Comparison of ENCODE assay signal across 24 cellular contexts in the genomic region with DNA sequence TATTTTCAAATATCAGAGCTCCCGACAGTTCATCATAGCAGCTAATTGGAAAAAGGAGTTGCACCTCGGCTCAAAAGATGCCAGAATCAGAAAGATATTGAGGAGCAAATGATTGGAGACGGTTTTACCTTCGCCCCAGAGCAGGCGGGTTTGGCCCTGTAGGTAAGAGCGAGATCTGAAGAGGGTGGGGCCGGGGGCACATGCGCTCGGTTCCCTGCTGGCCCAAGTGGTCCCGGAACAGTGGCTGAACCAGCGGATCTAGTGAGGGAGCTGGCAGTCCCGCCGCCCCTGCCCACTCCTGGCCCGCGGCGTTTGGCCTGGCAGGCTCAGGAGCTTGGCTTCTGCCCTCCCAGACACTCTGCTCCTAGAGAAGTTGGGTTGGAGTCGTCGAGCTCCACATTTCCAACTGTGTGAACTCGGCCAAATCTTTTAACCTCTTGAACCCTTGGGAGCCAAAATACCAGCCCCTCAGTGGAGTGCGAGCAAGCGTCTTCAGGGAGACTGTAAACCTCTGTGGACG.
"Had no signal": no experiment of that assay in that cellular context is flagged by ENCODE, and none has a peak within 500 bp of the region (broad histone marks: within the 10 kb centered on the region; RNA-seq: fewer than 3 reads in every experiment).

No MANE protein-coding gene starts in this region.

- H3K4me3 ChIP-seq: coronary artery, esophagus squamous epithelium, left lung, mucosa of descending colon, psoas muscle, sigmoid colon, stomach, thyroid gland, upper lobe of left lung, uterus had no signal

- H3K4me1 ChIP-seq: left lung, psoas muscle, thyroid gland, uterus had no signal

- H3K36me3 ChIP-seq: esophagus squamous epithelium, left lung, sigmoid colon, stomach, thyroid gland, upper lobe of left lung, uterus had no signal

- H3K9me3 ChIP-seq: esophagus squamous epithelium, left lung, mucosa of descending colon, psoas muscle, sigmoid colon, stomach, thyroid gland, upper lobe of left lung, uterus had no signal

- DNase-seq: dermis blood vessel endothelial cell; effector memory CD4-positive, alpha-beta T cell; erythroblast; esophagus squamous epithelium; foreskin melanocyte; hypothalamus; left cardiac atrium; mesenchymal stem cell; mucosa of descending colon; naive B cell; nucleus accumbens; psoas muscle; right cardiac atrium; sigmoid colon; stimulated activated CD4-positive, alpha-beta T cell treated with anti-CD3 and anti-CD28 coated beads, Interleukin-2, amount 100 ng/mL, for 24 hours; stimulated activated CD4-positive, alpha-beta T cell treated with anti-CD3 and anti-CD28 coated beads, Interleukin-4, amount 100 ng/mL, for 24 hours; stimulated activated naive CD4-positive, alpha-beta T cell treated with Interleukin-2 at 50 U/mL for 16 hours; stomach; thyroid gland; uterus had no signal

- H3K27ac ChIP-seq: coronary artery, esophagus squamous epithelium, left lung, psoas muscle, sigmoid colon, stomach, thyroid gland, upper lobe of left lung, uterus had no signal

- FAIRE-seq: islet of Langerhans had no signal

- H3K27me3 ChIP-seq: thyroid gland had no signal
